16 cellular contexts compared by ENCODE assay signal in the genomic region with DNA sequence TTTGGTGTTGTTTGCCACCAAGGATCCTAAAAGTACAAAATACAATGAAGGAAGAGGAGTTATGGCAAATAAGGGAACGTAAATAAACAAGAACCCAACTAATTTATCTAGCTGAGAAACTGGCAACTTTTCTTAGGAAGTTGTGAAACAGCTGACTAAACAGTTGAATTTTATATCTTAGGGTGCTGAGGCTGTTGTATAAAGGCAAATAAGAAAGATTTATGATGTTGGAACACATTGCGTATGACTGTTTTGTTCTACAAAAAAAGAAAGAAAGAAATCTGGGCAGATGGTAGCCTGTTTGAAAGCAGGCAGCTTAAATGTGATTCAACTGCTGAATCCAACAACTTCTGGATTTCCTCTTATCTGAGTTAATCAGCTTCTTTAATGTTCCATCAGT.
"Had no signal": no experiment of that assay in that cellular context is flagged by ENCODE, and none has a peak within 500 bp of the region (broad histone marks: within the 10 kb centered on the region; RNA-seq: fewer than 3 reads in every experiment).

No MANE protein-coding gene starts in this region.

- H3K27ac ChIP-seq: coronary artery, epithelial cell of prostate, SK-N-MC, tibial artery had no signal

- DNase-seq: activated CD4-positive, alpha-beta T cell treated with anti-CD3 and anti-CD28 coated beads for 4 hours; activated CD8-positive, alpha-beta memory T cell treated with anti-CD3 and anti-CD28 coated beads, Interleukin-2, amount 50 U/mL, for 4 hours; activated CD8-positive, alpha-beta T cell treated with anti-CD3 and anti-CD28 coated beads for 36 hours; activated naive CD4-positive, alpha-beta T cell; central memory CD4-positive, alpha-beta T cell; effector CD8-positive, alpha-beta T cell; immature natural killer cell; left cardiac atrium; occipital lobe; stimulated activated CD4-positive, alpha-beta T cell treated with anti-CD3 and anti-CD28 coated beads, Interleukin-4, amount 100 ng/mL, for 4 hours; T-helper 1 cell; tibial artery had no signal

- H3K36me3 ChIP-seq: tibial artery had no signal

- H3K4me3 ChIP-seq: coronary artery, lung, SK-N-MC, tibial artery had no signal

- H3K27me3 ChIP-seq: tibial artery had no signal

- H3K9me3 ChIP-seq: tibial artery had no signal
